ENCODE assay signal across 2 cellular contexts in the genomic region with DNA sequence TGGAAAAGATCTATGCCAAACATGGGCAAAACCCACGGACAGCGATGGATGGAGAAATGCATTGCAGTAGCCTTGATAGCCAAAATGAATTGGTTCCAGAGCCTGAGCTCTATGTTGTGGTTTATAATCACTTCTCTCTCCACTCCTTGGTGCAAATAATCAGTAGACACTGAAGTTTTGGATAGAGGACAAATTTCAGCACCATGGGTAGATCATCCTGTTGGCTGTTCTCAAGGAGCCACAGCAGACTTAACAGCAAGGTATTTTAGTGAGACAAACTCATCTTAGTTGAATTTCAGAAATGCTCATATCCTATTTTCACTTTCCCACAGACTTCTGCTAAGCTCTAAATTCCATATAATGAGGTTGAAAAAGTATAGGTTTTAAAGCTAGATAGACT.
TF ChIP-seq lines count a peak whose summit lies in the region.

No MANE protein-coding gene starts in this region.

TF ChIP-seq in IMR-90, 13 proteins besides CTCF, POLR2A, EP300 and RAD21:
- TF ChIP-seq, protein P1, sequence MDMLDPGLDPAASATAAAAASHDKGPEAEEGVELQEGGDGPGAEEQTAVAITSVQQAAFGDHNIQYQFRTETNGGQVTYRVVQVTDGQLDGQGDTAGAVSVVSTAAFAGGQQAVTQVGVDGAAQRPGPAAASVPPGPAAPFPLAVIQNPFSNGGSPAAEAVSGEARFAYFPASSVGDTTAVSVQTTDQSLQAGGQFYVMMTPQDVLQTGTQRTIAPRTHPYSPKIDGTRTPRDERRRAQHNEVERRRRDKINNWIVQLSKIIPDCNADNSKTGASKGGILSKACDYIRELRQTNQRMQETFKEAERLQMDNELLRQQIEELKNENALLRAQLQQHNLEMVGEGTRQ (IDR thresholded peaks at IDR 0.05; ENCODE audit: low read depth, low read length) = no peak
- TF ChIP-seq RFX5 (IDR thresholded peaks at IDR 0.05; ENCODE audit: low read depth, low read length) (no peak), MXI1 (IDR thresholded peaks at IDR 0.05; ENCODE audit: borderline replicate concordance, low read depth, low read length) (no peak), SMC3 (IDR thresholded peaks at IDR 0.05; ENCODE audit: low read depth, low read length) (no peak), BHLHE40 (IDR thresholded peaks at IDR 0.05; ENCODE audit: low read depth, low read length) (no peak), CHD1 (IDR thresholded peaks at IDR 0.05; ENCODE audit: low read depth, low read length) (no peak), NFE2L2 (IDR thresholded peaks at IDR 0.05; ENCODE audit: low read depth, low read length) (no peak), MAZ (IDR thresholded peaks at IDR 0.05; ENCODE audit: borderline replicate concordance, low read depth, low read length) (no peak), FOS (IDR thresholded peaks at IDR 0.05; ENCODE audit: low read depth, low read length) (no peak), CEBPB (IDR thresholded peaks at IDR 0.05; ENCODE audit: low read depth, low read length) (no peak), MAFK (IDR thresholded peaks at IDR 0.05; ENCODE audit: low read depth, low read length) (no peak), RCOR1 (IDR thresholded peaks at IDR 0.05; ENCODE audit: insufficient replicate concordance, low read length) (no peak)
- TF ChIP-seq, protein P2, sequence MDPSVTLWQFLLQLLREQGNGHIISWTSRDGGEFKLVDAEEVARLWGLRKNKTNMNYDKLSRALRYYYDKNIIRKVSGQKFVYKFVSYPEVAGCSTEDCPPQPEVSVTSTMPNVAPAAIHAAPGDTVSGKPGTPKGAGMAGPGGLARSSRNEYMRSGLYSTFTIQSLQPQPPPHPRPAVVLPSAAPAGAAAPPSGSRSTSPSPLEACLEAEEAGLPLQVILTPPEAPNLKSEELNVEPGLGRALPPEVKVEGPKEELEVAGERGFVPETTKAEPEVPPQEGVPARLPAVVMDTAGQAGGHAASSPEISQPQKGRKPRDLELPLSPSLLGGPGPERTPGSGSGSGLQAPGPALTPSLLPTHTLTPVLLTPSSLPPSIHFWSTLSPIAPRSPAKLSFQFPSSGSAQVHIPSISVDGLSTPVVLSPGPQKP (IDR thresholded peaks at IDR 0.05; ENCODE audit: borderline replicate concordance, low read depth, low read length) = no peak

TF ChIP-seq in K562, 482 proteins besides CTCF, POLR2A, EP300 and RAD21 (continues in another document):
- TF ChIP-seq TCF7 (IDR thresholded peaks at IDR 0.05; ENCODE audit: borderline replicate concordance) (no peak), PHF21A (IDR thresholded peaks at IDR 0.05; ENCODE audit: borderline replicate concordance, low read depth) (no peak), EWSR1 (IDR thresholded peaks at IDR 0.05; ENCODE audit: borderline replicate concordance, low read depth, partially characterized antibody) (no peak), ZNF175 (CRISPR knock-in tag; IDR thresholded peaks at IDR 0.05; ENCODE audit: low read depth) (0 out of 2 replicates have a peak, but pooled peaks have one; percentile 32), ZNF589 (CRISPR knock-in tag; IDR thresholded peaks at IDR 0.05; ENCODE audit: low read depth) (no peak), UBTF (IDR thresholded peaks at IDR 0.05; ENCODE audit: borderline replicate concordance in 1 of 2, low read depth in 2 of 2, low read length in 2 of 2) (no peak), CEBPB (tag; IDR thresholded peaks at IDR 0.05) (no peak), EHMT2 (IDR thresholded peaks at IDR 0.05) (peak; percentile 81; the same call in 1 of the 2 replicates), MYBL2 (IDR thresholded peaks at IDR 0.05; ENCODE audit: low read depth) (no peak), MYBL2 (CRISPR knock-in tag; IDR thresholded peaks at IDR 0.05; ENCODE audit: borderline replicate concordance) (no peak), ARHGAP35 (IDR thresholded peaks at IDR 0.05; ENCODE audit: partially characterized antibody) (no peak), ZNF277 (CRISPR knock-in tag; IDR thresholded peaks at IDR 0.05; ENCODE audit: borderline replicate concordance) (no peak), ADNP (tag; IDR thresholded peaks at IDR 0.05) (no peak), MYNN (IDR thresholded peaks at IDR 0.05) (no peak), MYNN (CRISPR knock-in tag; IDR thresholded peaks at IDR 0.05) (no peak), ZBTB12 (CRISPR knock-in tag; IDR thresholded peaks at IDR 0.05) (no peak), NR0B1 (IDR thresholded peaks at IDR 0.05; ENCODE audit: partially characterized antibody) (no peak), ZNF431 (CRISPR knock-in tag; IDR thresholded peaks at IDR 0.05) (no peak), SNIP1 (IDR thresholded peaks at IDR 0.05; ENCODE audit: low read depth) (no peak), SRSF9 (IDR thresholded peaks at IDR 0.05; ENCODE audit: borderline replicate concordance, low read depth, low read length) (no peak), ZNF184 (CRISPR knock-in tag; IDR thresholded peaks at IDR 0.05) (no peak), ZNF766 (CRISPR knock-in tag; conservative IDR thresholded peaks at IDR 0.05) (peak; percentile 59), SIN3A (IDR thresholded peaks at IDR 0.05; ENCODE audit: borderline replicate concordance in 2 of 2, control insufficient read depth in 1 of 2, low read depth in 2 of 2, low read length in 2 of 2) (no peak), CBFB (CRISPR knock-in tag; IDR thresholded peaks at IDR 0.05) (no peak), STAT5B (CRISPR knock-in tag; IDR thresholded peaks at IDR 0.05) (no peak), ZNF668 (CRISPR knock-in tag; IDR thresholded peaks at IDR 0.05) (no peak), PTTG1 (tag; IDR thresholded peaks at IDR 0.05; ENCODE audit: low read depth) (no peak)
- TF ChIP-seq, protein P3, sequence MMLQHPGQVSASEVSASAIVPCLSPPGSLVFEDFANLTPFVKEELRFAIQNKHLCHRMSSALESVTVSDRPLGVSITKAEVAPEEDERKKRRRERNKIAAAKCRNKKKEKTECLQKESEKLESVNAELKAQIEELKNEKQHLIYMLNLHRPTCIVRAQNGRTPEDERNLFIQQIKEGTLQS (IDR thresholded peaks at IDR 0.05) = no peak
- TF ChIP-seq, protein P3 (CRISPR knock-in tag; conservative IDR thresholded peaks at IDR 0.05) = no peak
- TF ChIP-seq, protein P4, sequence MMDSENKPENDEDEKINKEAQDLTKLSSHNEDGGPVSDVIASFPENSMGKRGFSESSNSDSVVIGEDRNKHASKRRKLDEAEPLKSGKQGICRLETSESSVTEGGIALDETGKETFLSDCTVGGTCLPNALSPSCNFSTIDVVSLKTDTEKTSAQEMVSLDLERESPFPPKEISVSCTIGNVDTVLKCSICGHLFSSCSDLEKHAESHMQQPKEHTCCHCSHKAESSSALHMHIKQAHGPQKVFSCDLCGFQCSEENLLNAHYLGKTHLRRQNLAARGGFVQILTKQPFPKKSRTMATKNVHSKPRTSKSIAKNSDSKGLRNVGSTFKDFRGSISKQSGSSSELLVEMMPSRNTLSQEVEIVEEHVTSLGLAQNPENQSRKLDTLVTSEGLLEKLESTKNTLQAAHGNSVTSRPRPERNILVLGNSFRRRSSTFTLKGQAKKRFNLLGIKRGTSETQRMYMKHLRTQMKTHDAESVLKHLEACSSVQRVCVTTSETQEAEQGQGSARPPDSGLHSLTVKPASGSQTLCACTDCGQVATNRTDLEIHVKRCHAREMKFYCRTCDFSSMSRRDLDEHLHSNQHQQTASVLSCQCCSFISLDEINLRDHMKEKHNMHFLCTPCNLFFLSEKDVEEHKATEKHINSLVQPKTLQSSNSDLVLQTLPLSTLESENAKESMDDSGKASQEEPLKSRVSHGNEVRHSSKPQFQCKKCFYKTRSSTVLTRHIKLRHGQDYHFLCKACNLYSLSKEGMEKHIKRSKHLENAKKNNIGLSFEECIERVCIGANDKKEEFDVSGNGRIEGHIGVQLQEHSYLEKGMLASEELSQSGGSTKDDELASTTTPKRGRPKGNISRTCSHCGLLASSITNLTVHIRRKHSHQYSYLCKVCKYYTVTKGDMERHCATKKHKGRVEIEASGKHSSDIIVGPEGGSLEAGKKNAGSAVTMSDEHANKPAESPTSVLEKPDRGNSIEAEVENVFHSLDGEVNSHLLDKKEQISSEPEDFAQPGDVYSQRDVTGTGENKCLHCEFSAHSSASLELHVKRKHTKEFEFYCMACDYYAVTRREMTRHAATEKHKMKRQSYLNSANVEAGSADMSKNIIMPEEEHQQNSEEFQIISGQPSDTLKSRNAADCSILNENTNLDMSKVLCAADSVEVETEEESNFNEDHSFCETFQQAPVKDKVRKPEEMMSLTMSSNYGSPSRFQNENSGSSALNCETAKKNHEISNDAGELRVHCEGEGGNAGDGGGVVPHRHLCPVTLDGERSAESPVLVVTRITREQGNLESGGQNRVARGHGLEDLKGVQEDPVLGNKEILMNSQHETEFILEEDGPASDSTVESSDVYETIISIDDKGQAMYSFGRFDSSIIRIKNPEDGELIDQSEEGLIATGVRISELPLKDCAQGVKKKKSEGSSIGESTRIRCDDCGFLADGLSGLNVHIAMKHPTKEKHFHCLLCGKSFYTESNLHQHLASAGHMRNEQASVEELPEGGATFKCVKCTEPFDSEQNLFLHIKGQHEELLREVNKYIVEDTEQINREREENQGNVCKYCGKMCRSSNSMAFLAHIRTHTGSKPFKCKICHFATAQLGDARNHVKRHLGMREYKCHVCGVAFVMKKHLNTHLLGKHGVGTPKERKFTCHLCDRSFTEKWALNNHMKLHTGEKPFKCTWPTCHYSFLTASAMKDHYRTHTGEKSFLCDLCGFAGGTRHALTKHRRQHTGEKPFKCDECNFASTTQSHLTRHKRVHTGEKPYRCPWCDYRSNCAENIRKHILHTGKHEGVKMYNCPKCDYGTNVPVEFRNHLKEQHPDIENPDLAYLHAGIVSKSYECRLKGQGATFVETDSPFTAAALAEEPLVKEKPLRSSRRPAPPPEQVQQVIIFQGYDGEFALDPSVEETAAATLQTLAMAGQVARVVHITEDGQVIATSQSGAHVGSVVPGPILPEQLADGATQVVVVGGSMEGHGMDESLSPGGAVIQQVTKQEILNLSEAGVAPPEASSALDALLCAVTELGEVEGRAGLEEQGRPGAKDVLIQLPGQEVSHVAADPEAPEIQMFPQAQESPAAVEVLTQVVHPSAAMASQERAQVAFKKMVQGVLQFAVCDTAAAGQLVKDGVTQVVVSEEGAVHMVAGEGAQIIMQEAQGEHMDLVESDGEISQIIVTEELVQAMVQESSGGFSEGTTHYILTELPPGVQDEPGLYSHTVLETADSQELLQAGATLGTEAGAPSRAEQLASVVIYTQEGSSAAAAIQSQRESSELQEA (IDR thresholded peaks at IDR 0.05; ENCODE audit: low read depth) = no peak
